ENCODE assay signal across 15 cellular contexts in the genomic region with DNA sequence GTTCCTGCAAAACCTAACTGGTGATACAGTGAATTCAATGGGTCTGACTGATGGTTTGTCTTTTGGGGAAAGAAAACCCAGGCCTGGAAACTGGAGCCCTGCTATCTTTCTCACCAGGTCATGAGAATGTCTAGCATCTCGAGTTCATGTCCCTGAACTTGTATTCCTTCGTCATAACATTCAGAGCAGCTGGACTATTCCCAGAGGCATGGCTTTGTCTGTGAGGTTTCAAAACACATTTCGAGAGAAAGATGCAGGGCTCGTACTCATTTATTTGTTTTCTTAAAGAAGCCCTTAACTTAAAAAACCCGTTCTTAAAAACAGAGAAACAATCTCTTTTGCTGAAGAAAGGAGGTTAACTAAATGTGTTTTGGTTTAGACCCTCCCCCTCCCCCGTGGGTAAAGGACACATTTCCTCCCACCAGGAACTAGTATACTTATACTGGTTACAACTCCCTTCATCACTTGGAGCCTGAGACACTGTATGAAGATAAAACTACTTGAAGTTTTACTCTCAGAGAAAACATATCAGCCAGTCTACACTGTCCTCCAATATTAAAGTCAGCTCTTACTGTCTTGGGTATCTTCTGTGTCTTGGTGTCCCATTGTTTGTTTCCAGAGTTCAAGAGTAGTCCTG. TPM values are rescaled to one million over a fixed set of nuclear protein-coding genes. Genes with fewer than 3 reads are reported as not detected.
A peak's percentile ranks its signal among the peaks of the same experiment; 100 is the strongest.
DNase-seq lines count a peak whose midpoint lies in the region; ATAC-seq and TF ChIP-seq lines count a peak whose summit lies in the region.
"Had no signal": no experiment of that assay in that cellular context is flagged by ENCODE, and none has a peak within 500 bp of the region (broad histone marks: within the 10 kb centered on the region; RNA-seq: fewer than 3 reads in every experiment).

No MANE protein-coding gene starts in this region.

- H3K9me3 ChIP-seq in GM23248 (ENCODE audit: low read depth) (no peaks in the 10 kb centered on the region), esophagus squamous epithelium (no peaks in the 10 kb centered on the region), smooth muscle cell (replicated peaks; ENCODE audit: low read depth) (no peaks in the 10 kb centered on the region), PC-9 (ENCODE audit: insufficient read depth, low read depth) (no peaks in the 10 kb centered on the region)

- H3K79me2 ChIP-seq in GM23248 (ENCODE audit: insufficient read depth): no peaks in the 10 kb centered on the region
- H3K79me2 ChIP-seq in smooth muscle cell (ENCODE audit: low read depth): no peaks in the 10 kb centered on the region
- no peaks in the 10 kb centered on the region for H3K79me2 ChIP-seq in PC-9 (ENCODE audit: low read depth)

- H3K4me1 ChIP-seq in GM23248 (ENCODE audit: insufficient read depth) (peaks cover 65% of the 10 kb centered on the region), esophagus squamous epithelium (peaks cover 0 to 34% (median 0%) of the 10 kb centered on the region in 3 donors), smooth muscle cell (ENCODE audit: low read depth) (peaks cover 11% of the 10 kb centered on the region), PC-9 (replicated peaks; ENCODE audit: insufficient read depth) (peaks cover 19% of the 10 kb centered on the region)

- no peak overlapping the region for H3K4me3 ChIP-seq in GM23248
- no peak overlapping the region for H3K4me3 ChIP-seq in esophagus squamous epithelium
- no peak overlapping the region for H3K4me3 ChIP-seq in smooth muscle cell
- no peak overlapping the region for H3K4me3 ChIP-seq in PC-9
- H3K4me3 ChIP-seq: SK-N-MC had no signal

- peak overlapping the region; percentile 18 for H3K27ac Mint-ChIP-seq in mesothelial cell of epicardium
- H3K27ac Mint-ChIP-seq: activated naive CD8-positive, alpha-beta T cell treated with anti-CD3 and anti-CD28 coated beads, Interleukin-2, amount 50 U/mL, for 24 hours; dendritic cell treated with granulocyte-macrophage colony-stimulating factor and Interleukin-4, amounts not matched to agents 40 ng/mL and 50 ng/mL, for 4 days had no signal

- POLR2A ChIA-PET in PC-9 (lab: Charles Lee; ENCODE audit: unreplicated experiment): no interaction called here

- H3K36me3 Mint-ChIP-seq in mesothelial cell of epicardium: no peaks in the 10 kb centered on the region

- TF ChIP-seq CTCF in esophagus squamous epithelium (IDR thresholded peaks at IDR 0.05) (no peak), mesothelial cell of epicardium (IDR thresholded peaks at IDR 0.05; ENCODE audit: unreplicated experiment) (no peak), smooth muscle cell (IDR thresholded peaks at IDR 0.05; ENCODE audit: borderline replicate concordance, insufficient read depth, poor library complexity, severe bottlenecking) (no peak), PC-9 (conservative IDR thresholded peaks at IDR 0.05) (no peak)

- WGBS in GM23248 (ENCODE audit: low coverage in 1 of 2, low lambda C conversion rate in 2 of 2, missing lambda C conversion rate in 2 of 2), 2 experiments: 40% methylated on average over 6 of the region's 6 CpGs
- WGBS in esophagus squamous epithelium, 2 donors: 53 to 63% methylated on average over 6 of the region's 6 CpGs
- 38% methylated on average over 6 of the region's 6 CpGs for WGBS in smooth muscle cell (ENCODE audit: low lambda C conversion rate)

- H3K9ac ChIP-seq in GM23248 (0 out of 2 replicates have a peak overlapping the region, but pooled peaks have one; percentile 28), smooth muscle cell (ENCODE audit: low read depth) (no peak overlapping the region)

- DNase-seq in GM23248: peak; percentile 44
- DNase-seq in esophagus squamous epithelium (lab: John Stamatoyannopoulos, UW): no peak
- DNase-seq in mesothelial cell of epicardium (ENCODE audit: low spot score in 2 of 2, unreplicated experiment in 2 of 2): no peak
- no peak for DNase-seq in smooth muscle cell (lab: John Stamatoyannopoulos, UW; ENCODE audit: unreplicated experiment)
- DNase-seq in Kasumi-1 (lab: John Stamatoyannopoulos, UW): no peak
- no peak for DNase-seq in PC-9
- DNase-seq in RPMI8226: no peak
- DNase-seq: activated CD4-positive, alpha-beta T cell treated with anti-CD3 and anti-CD28 coated beads, Interleukin-2, amount 50 U/mL, for 4 hours; activated naive CD8-positive, alpha-beta T cell treated with anti-CD3 and anti-CD28 coated beads, Interleukin-2, amount 50 U/mL, for 24 hours; activated T-cell treated with anti-CD3 and anti-CD28 coated beads, Interleukin-2, amount 50 U/mL, for 48 hours; DMS 273 treated with DMSO at 0.1 percent for 48 hours; stimulated activated CD4-positive, alpha-beta T cell treated with anti-CD3 and anti-CD28 coated beads, Interleukin-2, amount 100 ng/mL, for 48 hours had no signal

- BruUV-seq in PC-9 (replicated peaks; lab: Mats Ljungman, UMichigan): no TSS peak

- H3K27ac ChIP-seq in GM23248 (peak overlapping the region; percentile 79), esophagus squamous epithelium (peak overlapping the region in 3 of 4 donors; percentile 29 to 53 (median 45)), smooth muscle cell (ENCODE audit: low read depth) (peak overlapping the region; percentile 17), PC-9 (no peak overlapping the region)
- H3K27ac ChIP-seq: SK-N-MC had no signal

- no peaks in the 10 kb centered on the region for H3K27me3 Mint-ChIP-seq in mesothelial cell of epicardium (ENCODE audit: low read depth)
- H3K27me3 Mint-ChIP-seq: dendritic cell treated with granulocyte-macrophage colony-stimulating factor and Interleukin-4, amounts not matched to agents 40 ng/mL and 50 ng/mL, for 4 days had no signal

- no peaks in the 10 kb centered on the region for H3K36me3 ChIP-seq in GM23248 (ENCODE audit: low read depth)
- no peaks in the 10 kb centered on the region for H3K36me3 ChIP-seq in esophagus squamous epithelium
- H3K36me3 ChIP-seq in smooth muscle cell (ENCODE audit: low read depth): no peaks in the 10 kb centered on the region
- H3K36me3 ChIP-seq in PC-9 (ENCODE audit: low read depth): no peaks in the 10 kb centered on the region

- peaks cover 3% of the 10 kb centered on the region for H3K9me3 Mint-ChIP-seq in mesothelial cell of epicardium
- H3K9me3 Mint-ChIP-seq: activated naive CD8-positive, alpha-beta T cell treated with anti-CD3 and anti-CD28 coated beads, Interleukin-2, amount 50 U/mL, for 24 hours; dendritic cell treated with granulocyte-macrophage colony-stimulating factor and Interleukin-4, amounts not matched to agents 40 ng/mL and 50 ng/mL, for 4 days had no signal

- CTCF ChIA-PET in PC-9 (lab: Charles Lee): no interaction called here

- TF ChIP-seq POLR2A in esophagus squamous epithelium (IDR thresholded peaks at IDR 0.05): no peak

- H2AFZ ChIP-seq in GM23248 (peak overlapping the region; percentile 75; the same call in 1 of the 2 replicates), smooth muscle cell (ENCODE audit: low read depth) (peak overlapping the region; percentile 31), PC-9 (no peak overlapping the region)

- no peak overlapping the region for H3K4me3 Mint-ChIP-seq in mesothelial cell of epicardium
- H3K4me3 Mint-ChIP-seq: activated naive CD8-positive, alpha-beta T cell treated with anti-CD3 and anti-CD28 coated beads, Interleukin-2, amount 50 U/mL, for 24 hours; dendritic cell treated with granulocyte-macrophage colony-stimulating factor and Interleukin-4, amounts not matched to agents 40 ng/mL and 50 ng/mL, for 4 days had no signal

- H3K4me1 Mint-ChIP-seq in mesothelial cell of epicardium: peaks cover 3% of the 10 kb centered on the region

- H3F3A ChIP-seq in GM23248 (ENCODE audit: insufficient read depth) (peaks cover 19% of the 10 kb centered on the region), smooth muscle cell (ENCODE audit: low read depth) (no peaks in the 10 kb centered on the region), PC-9 (ENCODE audit: insufficient read depth, low read depth) (peaks cover 18% of the 10 kb centered on the region)

- no peak for ATAC-seq in GM19324 (IDR thresholded peaks at IDR 0.05; ENCODE audit: low FRiP score, unreplicated experiment)
- ATAC-seq: activated naive CD8-positive, alpha-beta T cell treated with anti-CD3 and anti-CD28 coated beads, Interleukin-2, amount 50 U/mL, for 24 hours had no signal

- H4K20me1 ChIP-seq in GM23248 (ENCODE audit: insufficient read depth) (no peaks in the 10 kb centered on the region), smooth muscle cell (ENCODE audit: low read depth) (no peaks in the 10 kb centered on the region), PC-9 (ENCODE audit: insufficient read depth) (no peaks in the 10 kb centered on the region)

- H3K4me2 ChIP-seq in GM23248 (ENCODE audit: unreplicated experiment) (no peak overlapping the region), smooth muscle cell (peak overlapping the region; percentile 5), PC-9 (no peak overlapping the region)

- H3K27me3 ChIP-seq in GM23248 (replicated peaks; ENCODE audit: insufficient read depth) (no peaks in the 10 kb centered on the region), esophagus squamous epithelium (no peaks in the 10 kb centered on the region), smooth muscle cell (ENCODE audit: low read depth) (no peaks in the 10 kb centered on the region), PC-9 (ENCODE audit: insufficient read depth, low read depth) (no peaks in the 10 kb centered on the region)

- intact Hi-C loops in esophagus squamous epithelium (cut with DNase I): no loop called here
- intact Hi-C loops in PC-9 (cut with micrococcal nuclease; ENCODE audit: unreplicated experiment): no loop called here

- in situ Hi-C loops in GM23248 (cut with MboI): no loop called here

- H3K9me2 ChIP-seq in GM23248 (ENCODE audit: insufficient read depth) (no peaks in the 10 kb centered on the region), PC-9 (ENCODE audit: insufficient read depth) (no peaks in the 10 kb centered on the region)

RNA-seq across cellular contexts. Expression of a gene that starts 43.2 kb away (rescaled TPM):
- 7.7 and 10.9 TPM in 2 replicates for total RNA-seq in GM23248 (2014; rRNA removed; shearing (Covaris generic))
- polyA plus RNA-seq in GM23248 (2016; fragmentation: Nextera tagmentation; extraction: Ambion mirVana) (7.5 TPM in 2 replicates), smooth muscle cell (4.2 and 9.7 TPM in 2 replicates)
- total RNA-seq in esophagus squamous epithelium (10 to 100 TPM in 1 of 4 donors, 1 to 10 TPM in 3; 1.9 to 18.3 (median 5.6) TPM), mesothelial cell of epicardium (8.4 to 11.8 TPM (median 9.9 TPM) in 3 replicates), smooth muscle cell (8.4 and 9.3 TPM in 2 replicates), PC-9 (2021) (34.0 and 61.1 TPM in 2 replicates)
